In the genomic region with DNA sequence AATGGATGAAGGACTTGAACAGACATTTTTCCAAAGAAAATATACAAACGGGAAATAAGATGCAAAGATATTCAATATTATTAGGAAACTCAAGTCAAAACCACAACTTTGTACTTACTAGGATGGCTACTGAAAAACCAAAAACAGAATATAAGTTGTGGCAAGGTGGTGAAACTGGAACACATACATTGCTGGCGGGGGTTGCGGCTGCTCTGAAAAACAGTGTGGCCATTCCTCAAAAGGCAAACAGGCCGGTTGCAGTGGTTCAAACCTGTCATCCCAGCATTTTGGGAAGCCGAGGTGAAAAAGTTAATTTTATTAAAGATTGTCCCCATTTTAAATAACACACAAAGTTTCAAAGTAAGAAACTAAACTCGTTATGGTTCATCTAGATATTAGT, we compare ENCODE assay signal across 9 cellular contexts.
"Had no signal": no experiment of that assay in that cellular context is flagged by ENCODE, and none has a peak within 500 bp of the region (broad histone marks: within the 10 kb centered on the region; RNA-seq: fewer than 3 reads in every experiment).

No MANE protein-coding gene starts in this region.

- H3K9me3 ChIP-seq: HAP-1 had no signal

- DNase-seq: GM23248, GOT3, H7, H9, HCEC 1CT, HFFc6 had no signal

- ATAC-seq: GM23338, HCT116 had no signal

- H3K4me2 ChIP-seq: GM23338 had no signal

- H3K9ac ChIP-seq: GM23248 had no signal

- H3K36me3 ChIP-seq: HAP-1 had no signal

- H3K4me3 ChIP-seq: GM23248, GM23338, HAP-1 had no signal

- H2AFZ ChIP-seq: GM23248, GM23338 had no signal

- H3K27ac ChIP-seq: GM23248 had no signal

- H3K4me1 ChIP-seq: HAP-1 had no signal
